Comparison of ENCODE assay signal across 13 cellular contexts in the genomic region with DNA sequence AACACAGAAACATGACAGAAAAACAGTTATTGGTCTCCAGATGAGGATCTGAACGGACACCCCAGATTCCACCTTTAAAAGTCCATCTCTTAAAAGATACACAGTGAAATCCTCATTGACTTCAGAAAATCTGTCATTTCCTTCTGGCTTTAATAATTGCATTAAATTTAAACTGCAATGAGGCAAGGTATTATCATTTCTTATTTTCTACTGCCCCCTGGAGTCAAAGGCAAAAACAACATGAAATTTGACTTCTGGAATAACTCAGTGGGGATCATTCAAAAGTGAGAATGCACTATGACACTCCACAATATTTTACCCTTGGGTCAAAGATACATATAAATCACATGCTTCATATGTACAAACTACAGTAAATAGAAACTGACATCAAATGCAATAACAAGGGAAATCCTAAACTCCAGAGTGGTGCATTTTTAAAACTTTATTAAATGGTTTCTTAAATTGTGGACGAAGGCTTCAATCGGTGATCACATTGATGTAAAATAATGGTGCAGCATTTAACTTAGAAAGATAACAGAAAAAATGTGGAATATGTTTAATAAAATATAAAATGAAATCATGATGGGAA. TPM values are rescaled to one million over a fixed set of nuclear protein-coding genes. Genes with fewer than 3 reads are reported as not detected.
DNase-seq lines count a peak whose midpoint lies in the region; ATAC-seq, FAIRE-seq and TF ChIP-seq lines count a peak whose summit lies in the region.
"Had no signal": no experiment of that assay in that cellular context is flagged by ENCODE, and none has a peak within 500 bp of the region (broad histone marks: within the 10 kb centered on the region; RNA-seq: fewer than 3 reads in every experiment).

No MANE protein-coding gene starts in this region.

- no peaks in the 10 kb centered on the region for H3K36me3 ChIP-seq in astrocyte (ENCODE audit: insufficient read depth, low read length)
- H3K36me3 ChIP-seq in right lobe of liver = no peaks in the 10 kb centered on the region

- no peak overlapping the region for H3K27ac Mint-ChIP-seq in astrocyte (ENCODE audit: unreplicated experiment)
- H3K27ac Mint-ChIP-seq: naive B cell had no signal

- DNase-seq in DMS53 (lab: John Stamatoyannopoulos, UW) = peak; percentile 57
- peak; percentile 4 for DNase-seq in HEK293T (ENCODE audit: extremely low spot score)
- no peak for DNase-seq in astrocyte (ENCODE audit: low read depth)
- no peak for DNase-seq in right lobe of liver
- DNase-seq in NK-92 treated with Interleukin-12 subunit alpha and Interleukin-12 subunit beta, amount 100 ng/mL, for 24 hours (lab: John Stamatoyannopoulos, UW) = no peak
- no peak for DNase-seq in activated CD8-positive, alpha-beta memory T cell treated with anti-CD3 and anti-CD28 coated beads, Interleukin-2, amount 50 U/mL, for 48 hours
- DNase-seq in urothelium cell line (ENCODE audit: low spot score) = no peak
- DNase-seq: naive B cell; stimulated activated naive CD4-positive, alpha-beta T cell had no signal

- H3K4me3 ChIP-seq in astrocyte (ENCODE audit: insufficient read depth, low read depth, low read length) (no peak overlapping the region), right lobe of liver (no peak overlapping the region)

- H3K4me2 ChIP-seq in astrocyte (ENCODE audit: low read length) = no peak overlapping the region

- H4K20me1 ChIP-seq in astrocyte (ENCODE audit: insufficient read depth, low read length) = no peaks in the 10 kb centered on the region

- no peaks in the 10 kb centered on the region for H3K9me3 ChIP-seq in astrocyte (ENCODE audit: insufficient read depth, low read depth, low read length)
- no peaks in the 10 kb centered on the region for H3K9me3 ChIP-seq in right lobe of liver

- intact Hi-C loops in right lobe of liver (cut with DNase I) = no loop called here

- H3K79me2 ChIP-seq in astrocyte (ENCODE audit: insufficient read depth, low read length) = no peaks in the 10 kb centered on the region

- peak; percentile 99 for FAIRE-seq in astrocyte (lab: Jason Lieb, UNC)
- no peak for FAIRE-seq in urothelium cell line (lab: Jason Lieb, UNC)
- FAIRE-seq: colon, GM18507 had no signal

- POLR2A ChIA-PET in HEK293T (lab: Yijun Ruan, JAX) = no interaction called here

- no peaks in the 10 kb centered on the region for H3K9me3 Mint-ChIP-seq in astrocyte (ENCODE audit: unreplicated experiment)

- no peak for TF ChIP-seq POLR2A in right lobe of liver (IDR thresholded peaks at IDR 0.05)

- no peaks in the 10 kb centered on the region for H3K27me3 Mint-ChIP-seq in astrocyte (ENCODE audit: low read depth, unreplicated experiment)
- H3K27me3 Mint-ChIP-seq: naive B cell had no signal

- no peaks in the 10 kb centered on the region for H3K27me3 ChIP-seq in astrocyte (ENCODE audit: insufficient read depth, low read length)
- no peaks in the 10 kb centered on the region for H3K27me3 ChIP-seq in right lobe of liver

- CTCF ChIA-PET in HEK293T (lab: Yijun Ruan, JAX) = no interaction called here

- peak; percentile 29 for TF ChIP-seq CTCF in astrocyte (IDR thresholded peaks at IDR 0.05; ENCODE audit: insufficient read depth, low read depth, low read length)
- TF ChIP-seq CTCF in right lobe of liver (IDR thresholded peaks at IDR 0.05) = peak; percentile 38 to 52 (median 40)

- no peak overlapping the region for H3K4me3 Mint-ChIP-seq in astrocyte (ENCODE audit: unreplicated experiment)
- H3K4me3 Mint-ChIP-seq: naive B cell had no signal

- H3K4me1 ChIP-seq in astrocyte (ENCODE audit: insufficient read depth, low read length) (no peaks in the 10 kb centered on the region), right lobe of liver (no peaks in the 10 kb centered on the region)

- WGBS in right lobe of liver (ENCODE audit: insufficient coverage, low coverage, low lambda C conversion rate, missing lambda C conversion rate) = 56% methylated on average over 3 of the region's 3 CpGs

- H3K27ac ChIP-seq in astrocyte (ENCODE audit: low read depth, low read length) = no peak overlapping the region
- no peak overlapping the region for H3K27ac ChIP-seq in right lobe of liver

- H3K36me3 Mint-ChIP-seq in astrocyte (ENCODE audit: low read depth, unreplicated experiment) = no peaks in the 10 kb centered on the region
- H3K36me3 Mint-ChIP-seq: naive B cell had no signal

- no peak overlapping the region for H3K9ac ChIP-seq in astrocyte (ENCODE audit: low read length)

- H2AFZ ChIP-seq in astrocyte (ENCODE audit: low read depth, low read length) = no peak overlapping the region

- no peaks in the 10 kb centered on the region for H3K4me1 Mint-ChIP-seq in astrocyte (ENCODE audit: low read depth, unreplicated experiment)
- H3K4me1 Mint-ChIP-seq: naive B cell had no signal

- peak in 2 of 4 donors; percentile 25 to 46 for ATAC-seq in right lobe of liver
- ATAC-seq in HG03196 (IDR thresholded peaks at IDR 0.05; ENCODE audit: unreplicated experiment) = no peak
- ATAC-seq: activated CD4-positive, CD25-positive, alpha-beta regulatory T cell treated with anti-CD3 and anti-CD28 coated beads, Interleukin-2, amount 50 U/mL, for 24 hours had no signal

TF ChIP-seq in HEK293T, 16 proteins besides CTCF, POLR2A, EP300 and RAD21:
- TF ChIP-seq CTBP1 (IDR thresholded peaks at IDR 0.05; ENCODE audit: borderline replicate concordance) = no peak

RNA-seq across cellular contexts. Expression of gene SPANXN1, which starts 56.4 kb away (rescaled TPM):
- total RNA-seq in astrocyte (not detected in 2 replicates), right lobe of liver (not detected)

Comparison
In these comparisons a context has a peak if more than half of its experiments do, and no peak if none do; other contexts are left out.
1. DNase-seq: peak in DMS53 (single experiment) and HEK293T (single experiment); none in astrocyte (single experiment), right lobe of liver (0 of 3), NK-92 treated with Interleukin-12 subunit alpha and Interleukin-12 subunit beta, amount 100 ng/mL, for 24 hours (single experiment), activated CD8-positive, alpha-beta memory T cell treated with anti-CD3 and anti-CD28 coated beads, Interleukin-2, amount 50 U/mL, for 48 hours (single experiment) and urothelium cell line (single experiment).